26 cellular contexts compared by ENCODE assay signal in the genomic region with DNA sequence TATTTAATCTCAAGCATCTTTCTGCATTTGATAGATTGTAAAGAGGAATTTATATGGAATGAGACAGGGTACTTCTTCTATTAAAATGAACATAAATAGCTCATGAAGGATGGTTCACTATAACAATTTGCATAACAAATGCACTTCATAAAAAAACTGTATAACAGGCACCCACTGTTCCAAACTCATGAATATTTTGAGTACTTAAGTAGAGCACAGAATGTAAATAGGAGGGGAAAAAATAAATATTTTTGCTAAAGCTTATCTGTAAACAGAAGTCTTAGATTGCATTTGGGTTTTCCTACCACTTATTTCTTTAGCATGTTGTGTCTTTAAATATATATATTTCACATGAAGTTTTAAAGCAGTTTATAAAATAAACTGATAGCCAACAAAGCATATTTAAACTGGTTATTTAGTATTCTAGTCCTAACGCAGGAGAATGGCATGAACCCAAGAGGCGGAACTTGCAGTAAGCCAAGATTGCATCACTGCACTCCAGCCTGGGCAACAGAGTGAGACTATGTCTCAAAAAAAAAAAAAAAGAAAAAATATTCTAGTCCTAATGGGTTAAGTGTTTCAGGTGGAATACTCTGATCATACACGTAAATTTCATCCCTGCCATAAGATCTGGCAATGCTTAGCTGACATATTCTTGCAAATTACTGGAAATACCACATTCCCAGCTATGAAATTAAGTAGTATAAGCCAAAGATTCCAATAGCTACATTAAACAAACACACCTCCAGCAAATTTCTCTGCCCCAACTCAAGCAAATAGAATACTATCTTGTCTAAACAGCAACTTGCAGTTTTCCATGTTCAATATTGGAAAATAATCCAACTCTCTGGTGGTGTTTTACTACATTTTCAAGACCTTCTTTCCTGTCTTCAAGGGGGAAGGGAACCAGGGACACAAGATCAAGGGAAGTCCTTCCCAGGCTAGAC.
"Had no signal": no experiment of that assay in that cellular context is flagged by ENCODE, and none has a peak within 500 bp of the region (broad histone marks: within the 10 kb centered on the region; RNA-seq: fewer than 3 reads in every experiment).

No MANE protein-coding gene starts in this region.

- DNase-seq: activated CD4-positive, alpha-beta T cell treated with anti-CD3 and anti-CD28 coated beads for 4 hours; activated CD4-positive, alpha-beta T cell treated with anti-CD3 and anti-CD28 coated beads, Interleukin-2, amount 50 U/mL, for 48 hours; activated CD8-positive, alpha-beta memory T cell treated with anti-CD3 and anti-CD28 coated beads for 24 hours; activated effector memory CD4-positive, alpha-beta T cell treated with Interleukin-2 at 50 U/mL for 16 hours; activated naive CD4-positive, alpha-beta T cell treated with anti-CD3 and anti-CD28 coated beads for 36 hours; activated naive CD8-positive, alpha-beta T cell treated with anti-CD3 and anti-CD28 coated beads, Interleukin-2, amount 10 ng/mL, durations not matched to agents 7 days and 5 days; cortex of kidney; effector memory CD8-positive, alpha-beta T cell; foreskin fibroblast; heart right ventricle; left ventricle myocardium inferior; mammary epithelial cell; naive B cell; nephron progenitor cell; ovary; spleen; stimulated activated naive CD4-positive, alpha-beta T cell treated with Interleukin-2 at 50 U/mL for 16 hours had no signal

- H3K27me3 ChIP-seq: ascending aorta, heart right ventricle, neutrophil, ovary, right atrium auricular region, spleen, testis, upper lobe of left lung, vagina had no signal

- H3K27ac Mint-ChIP-seq: activated naive CD4-positive, alpha-beta T cell treated with anti-CD3 and anti-CD28 coated beads for 36 hours; activated naive CD8-positive, alpha-beta T cell treated with anti-CD3 and anti-CD28 coated beads, Interleukin-2, amount 10 ng/mL, durations not matched to agents 7 days and 5 days; effector memory CD8-positive, alpha-beta T cell; naive B cell had no signal

- H3K9me3 ChIP-seq: ascending aorta, heart right ventricle, left ventricle myocardium inferior, neutrophil, ovary, prostate gland, right atrium auricular region, spleen, testis, upper lobe of left lung, vagina had no signal

- H3K27ac ChIP-seq: ascending aorta, heart right ventricle, left ventricle myocardium inferior, neutrophil, ovary, prostate gland, right atrium auricular region, spleen, upper lobe of left lung, vagina, VCaP had no signal

- H3K4me1 ChIP-seq: heart right ventricle, left ventricle myocardium inferior, prostate gland, right atrium auricular region, spleen, upper lobe of left lung, vagina had no signal

- H3K4me3 ChIP-seq: ascending aorta, heart right ventricle, left ventricle myocardium inferior, ovary, prostate gland, right atrium auricular region, spleen, testis, upper lobe of left lung, vagina had no signal

- H3K9me3 Mint-ChIP-seq: activated naive CD4-positive, alpha-beta T cell treated with anti-CD3 and anti-CD28 coated beads for 36 hours; activated naive CD8-positive, alpha-beta T cell treated with anti-CD3 and anti-CD28 coated beads, Interleukin-2, amount 10 ng/mL, durations not matched to agents 7 days and 5 days; effector memory CD8-positive, alpha-beta T cell had no signal

- H3K4me1 Mint-ChIP-seq: naive B cell had no signal

- H3K36me3 ChIP-seq: ascending aorta, heart right ventricle, left ventricle myocardium inferior, neutrophil, ovary, prostate gland, right atrium auricular region, spleen, upper lobe of left lung, vagina had no signal

- H3K36me3 Mint-ChIP-seq: activated naive CD8-positive, alpha-beta T cell treated with anti-CD3 and anti-CD28 coated beads, Interleukin-2, amount 10 ng/mL, durations not matched to agents 7 days and 5 days; naive B cell had no signal

- H3K4me3 Mint-ChIP-seq: activated naive CD4-positive, alpha-beta T cell treated with anti-CD3 and anti-CD28 coated beads for 36 hours; activated naive CD8-positive, alpha-beta T cell treated with anti-CD3 and anti-CD28 coated beads, Interleukin-2, amount 10 ng/mL, durations not matched to agents 7 days and 5 days; effector memory CD8-positive, alpha-beta T cell; mesothelial cell of epicardium; naive B cell; nephron progenitor cell had no signal

- ATAC-seq: effector memory CD8-positive, alpha-beta T cell; heart right ventricle had no signal
